Comparison of ENCODE assay signal across 9 cellular contexts in the genomic region with DNA sequence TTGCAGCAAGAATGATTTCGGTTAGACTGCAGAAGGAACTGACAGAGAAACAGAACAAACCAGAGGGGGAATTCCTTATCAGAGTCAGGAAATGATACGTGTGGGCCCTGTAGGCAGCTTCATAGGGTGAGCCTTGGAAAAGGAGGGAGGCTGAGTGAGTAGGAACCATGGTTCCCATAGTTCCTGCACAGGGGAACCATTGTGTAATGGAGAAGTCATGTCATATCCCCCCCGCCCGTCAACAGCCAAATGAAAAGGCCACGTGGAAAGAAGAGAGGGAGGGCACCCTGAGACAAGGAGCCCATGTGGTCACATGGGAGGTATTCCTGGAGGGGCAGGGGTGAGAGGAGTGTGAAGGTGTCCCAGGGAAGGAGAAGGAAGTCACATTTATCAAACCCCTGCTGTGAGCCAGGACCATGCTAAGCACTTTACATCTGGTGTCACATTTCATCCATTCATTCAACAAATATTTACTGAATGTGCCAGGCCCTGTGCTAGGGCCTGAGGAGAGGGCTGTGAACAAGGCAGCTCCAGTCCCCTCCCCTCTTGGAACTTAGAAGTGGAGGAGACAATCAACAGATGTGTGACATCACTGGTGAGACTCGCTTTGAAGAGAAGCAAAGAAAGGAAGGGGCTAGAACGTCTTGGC. TPM values are rescaled to one million over a fixed set of nuclear protein-coding genes. Genes with fewer than 3 reads are reported as not detected.
A peak's percentile ranks its signal among the peaks of the same experiment; 100 is the strongest.
DNase-seq lines count a peak whose midpoint lies in the region; ATAC-seq and TF ChIP-seq lines count a peak whose summit lies in the region.
"Had no signal": no experiment of that assay in that cellular context is flagged by ENCODE, and none has a peak within 500 bp of the region (broad histone marks: within the 10 kb centered on the region; RNA-seq: fewer than 3 reads in every experiment).

No MANE protein-coding gene starts in this region.

- H3K4me3 ChIP-seq in ACC112 (ENCODE audit: low read depth, low read length) (no peak overlapping the region), HEK293 (ENCODE audit: low read depth, low read length) (no peak overlapping the region)

- TF ChIP-seq CTCF in HEK293 (tag by site-specific recombination; IDR thresholded peaks at IDR 0.05) = no peak

- intact Hi-C loops in activated T-helper 1 cell treated with anti-CD3 and anti-CD28 coated beads, Interleukin-12 subunit alpha, Interleukin-12 subunit beta, Interleukin-2, Interleukin-4 antibody, amounts not matched to agents 30 ng/mL and 10 ng/mL and 1 ng/mL, durations not matched to agents 14 hours and 24 hours and 36 hours (cut with micrococcal nuclease) = loop anchor here (1.0 kb wide), 1 partner anchor 9 kb away; no protein-coding TSS in a partner anchor
- intact Hi-C loops in left colon (cut with DNase I, micrococcal nuclease) = no loop called here

- no peaks in the 10 kb centered on the region for H3K9me3 Mint-ChIP-seq in activated T-helper 1 cell treated with anti-CD3 and anti-CD28 coated beads, Interleukin-12 subunit alpha, Interleukin-12 subunit beta, Interleukin-2, Interleukin-4 antibody, amounts not matched to agents 30 ng/mL and 10 ng/mL and 1 ng/mL, durations not matched to agents 14 hours and 24 hours and 36 hours

- CTCF ChIA-PET in HEK293 (lab: Yijun Ruan, JAX) = interaction anchor here (0.7 to 3.3 kb wide), 3 partner anchors 11 to 42 kb away, joined by 3 to 30 read pairs (median 10); no protein-coding TSS in a partner anchor

- peaks cover 31% of the 10 kb centered on the region for H3K4me1 Mint-ChIP-seq in activated T-helper 1 cell treated with anti-CD3 and anti-CD28 coated beads, Interleukin-12 subunit alpha, Interleukin-12 subunit beta, Interleukin-2, Interleukin-4 antibody, amounts not matched to agents 30 ng/mL and 10 ng/mL and 1 ng/mL, durations not matched to agents 14 hours and 24 hours and 36 hours (ENCODE audit: low read depth)

- peak overlapping the region; percentile 3 for H3K4me3 Mint-ChIP-seq in activated T-helper 1 cell treated with anti-CD3 and anti-CD28 coated beads, Interleukin-12 subunit alpha, Interleukin-12 subunit beta, Interleukin-2, Interleukin-4 antibody, amounts not matched to agents 30 ng/mL and 10 ng/mL and 1 ng/mL, durations not matched to agents 14 hours and 24 hours and 36 hours

- H3K27ac Mint-ChIP-seq in activated T-helper 1 cell treated with anti-CD3 and anti-CD28 coated beads, Interleukin-12 subunit alpha, Interleukin-12 subunit beta, Interleukin-2, Interleukin-4 antibody, amounts not matched to agents 30 ng/mL and 10 ng/mL and 1 ng/mL, durations not matched to agents 14 hours and 24 hours and 36 hours = peak overlapping the region; percentile 96

- peaks cover 28% of the 10 kb centered on the region for H3K4me1 ChIP-seq in ACC112 (ENCODE audit: control insufficient read depth, insufficient read depth, low read length, unreplicated experiment)
- peaks cover 5% of the 10 kb centered on the region for H3K4me1 ChIP-seq in HEK293 (ENCODE audit: control insufficient read depth, insufficient read depth, low read length)

- H3K9me3 ChIP-seq in HEK293 (ENCODE audit: control insufficient read depth, insufficient read depth, low read depth, low read length) = no peaks in the 10 kb centered on the region

- POLR2A ChIA-PET in HEK293 (lab: Yijun Ruan, JAX) = interaction anchor here (1.0 kb wide), 1 partner anchor 47 kb away, joined by 5 read pairs; a partner anchor contains a TSS

- H3K79me2 ChIP-seq in ACC112 (ENCODE audit: control insufficient read depth, insufficient read depth, low read length, unreplicated experiment) = no peaks in the 10 kb centered on the region

- no peaks in the 10 kb centered on the region for H3K27me3 ChIP-seq in ACC112 (ENCODE audit: insufficient read depth, low read length)

- no peaks in the 10 kb centered on the region for H3K27me3 Mint-ChIP-seq in activated T-helper 1 cell treated with anti-CD3 and anti-CD28 coated beads, Interleukin-12 subunit alpha, Interleukin-12 subunit beta, Interleukin-2, Interleukin-4 antibody, amounts not matched to agents 30 ng/mL and 10 ng/mL and 1 ng/mL, durations not matched to agents 14 hours and 24 hours and 36 hours (ENCODE audit: insufficient read depth)

- peaks cover 2% of the 10 kb centered on the region for H3K36me3 Mint-ChIP-seq in activated T-helper 1 cell treated with anti-CD3 and anti-CD28 coated beads, Interleukin-12 subunit alpha, Interleukin-12 subunit beta, Interleukin-2, Interleukin-4 antibody, amounts not matched to agents 30 ng/mL and 10 ng/mL and 1 ng/mL, durations not matched to agents 14 hours and 24 hours and 36 hours (ENCODE audit: low read depth)

- H3K36me3 ChIP-seq in ACC112 (ENCODE audit: insufficient read depth, low read length) = no peaks in the 10 kb centered on the region
- no peaks in the 10 kb centered on the region for H3K36me3 ChIP-seq in HEK293 (ENCODE audit: control insufficient read depth in 2 of 2, insufficient read depth in 1 of 2, low read length in 2 of 2)

- DNase-seq in activated T-helper 1 cell treated with anti-CD3 and anti-CD28 coated beads, Interleukin-12 subunit alpha, Interleukin-12 subunit beta, Interleukin-2, Interleukin-4 antibody, amounts not matched to agents 30 ng/mL and 10 ng/mL and 1 ng/mL, durations not matched to agents 14 hours and 24 hours and 36 hours (ENCODE audit: low spot score) = no peak
- DNase-seq in islet precursor cell (peak; percentile 95), KG1 (lab: John Stamatoyannopoulos, UW) (no peak), left colon (no peak)
- DNase-seq: activated gamma-delta T cell had no signal

- H3K27ac ChIP-seq in ACC112 (ENCODE audit: low read depth, low read length) = peak overlapping the region; percentile 81
- no peak overlapping the region for H3K27ac ChIP-seq in HEK293 (ENCODE audit: extremely low read depth, low read depth, low read length)

- H2AFZ ChIP-seq in ACC112 (ENCODE audit: low read length, unreplicated experiment) = peak overlapping the region; percentile 56

- ATAC-seq in HG02610 (IDR thresholded peaks at IDR 0.05; ENCODE audit: unreplicated experiment) (no peak), left colon (no peak), HG02884 (IDR thresholded peaks at IDR 0.05; ENCODE audit: unreplicated experiment) (no peak)

TF ChIP-seq in HEK293, 187 proteins besides CTCF, POLR2A, EP300 and RAD21 (continues in another document):
- no peak for TF ChIP-seq ZNF112 (tag by site-specific recombination; IDR thresholded peaks at IDR 0.05)
- no peak for TF ChIP-seq ZNF132 (tag by site-specific recombination; IDR thresholded peaks at IDR 0.05; ENCODE audit: borderline replicate concordance)
- peak; percentile 88 for TF ChIP-seq GLIS2 (tag by site-specific recombination; IDR thresholded peaks at IDR 0.05)
- 0 out of 2 replicates have a peak, but pooled peaks have one; percentile 10 for TF ChIP-seq ZSCAN23 (tag by site-specific recombination; IDR thresholded peaks at IDR 0.05)
- 0 out of 2 replicates have a peak, but pooled peaks have one; percentile 28 for TF ChIP-seq ZNF366 (tag by site-specific recombination; conservative IDR thresholded peaks at IDR 0.05)
- TF ChIP-seq ZEB2 (tag by site-specific recombination; IDR thresholded peaks at IDR 0.05) = peak; percentile 46; the same call in 1 of the 2 replicates
- no peak for TF ChIP-seq ZNF184 (tag by site-specific recombination; IDR thresholded peaks at IDR 0.05)
- TF ChIP-seq, protein P1, sequence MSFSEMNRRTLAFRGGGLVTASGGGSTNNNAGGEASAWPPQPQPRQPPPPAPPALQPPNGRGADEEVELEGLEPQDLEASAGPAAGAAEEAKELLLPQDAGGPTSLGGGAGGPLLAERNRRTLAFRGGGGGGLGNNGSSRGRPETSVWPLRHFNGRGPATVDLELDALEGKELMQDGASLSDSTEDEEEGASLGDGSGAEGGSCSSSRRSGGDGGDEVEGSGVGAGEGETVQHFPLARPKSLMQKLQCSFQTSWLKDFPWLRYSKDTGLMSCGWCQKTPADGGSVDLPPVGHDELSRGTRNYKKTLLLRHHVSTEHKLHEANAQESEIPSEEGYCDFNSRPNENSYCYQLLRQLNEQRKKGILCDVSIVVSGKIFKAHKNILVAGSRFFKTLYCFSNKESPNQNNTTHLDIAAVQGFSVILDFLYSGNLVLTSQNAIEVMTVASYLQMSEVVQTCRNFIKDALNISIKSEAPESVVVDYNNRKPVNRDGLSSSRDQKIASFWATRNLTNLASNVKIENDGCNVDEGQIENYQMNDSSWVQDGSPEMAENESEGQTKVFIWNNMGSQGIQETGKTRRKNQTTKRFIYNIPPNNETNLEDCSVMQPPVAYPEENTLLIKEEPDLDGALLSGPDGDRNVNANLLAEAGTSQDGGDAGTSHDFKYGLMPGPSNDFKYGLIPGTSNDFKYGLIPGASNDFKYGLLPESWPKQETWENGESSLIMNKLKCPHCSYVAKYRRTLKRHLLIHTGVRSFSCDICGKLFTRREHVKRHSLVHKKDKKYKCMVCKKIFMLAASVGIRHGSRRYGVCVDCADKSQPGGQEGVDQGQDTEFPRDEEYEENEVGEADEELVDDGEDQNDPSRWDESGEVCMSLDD (tag by site-specific recombination; IDR thresholded peaks at IDR 0.05) = peak; percentile 15; the same call in 1 of the 2 replicates
- TF ChIP-seq, protein P2, sequence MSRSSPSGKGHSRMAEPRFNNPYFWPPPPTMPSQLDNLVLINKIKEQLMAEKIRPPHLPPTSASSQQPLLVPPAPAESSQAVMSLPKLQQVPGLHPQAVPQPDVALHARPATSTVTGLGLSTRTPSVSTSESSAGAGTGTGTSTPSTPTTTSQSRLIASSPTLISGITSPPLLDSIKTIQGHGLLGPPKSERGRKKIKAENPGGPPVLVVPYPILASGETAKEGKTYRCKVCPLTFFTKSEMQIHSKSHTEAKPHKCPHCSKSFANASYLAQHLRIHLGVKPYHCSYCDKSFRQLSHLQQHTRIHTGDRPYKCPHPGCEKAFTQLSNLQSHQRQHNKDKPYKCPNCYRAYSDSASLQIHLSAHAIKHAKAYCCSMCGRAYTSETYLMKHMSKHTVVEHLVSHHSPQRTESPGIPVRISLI (tag by site-specific recombination; IDR thresholded peaks at IDR 0.05) = no peak
- TF ChIP-seq ZNF664 (tag by site-specific recombination; IDR thresholded peaks at IDR 0.05) = peak; percentile 64; the same call in 1 of the 2 replicates
- no peak for TF ChIP-seq HOXC10 (CRISPR knock-in tag; IDR thresholded peaks at IDR 0.05)

RNA-seq across cellular contexts. Expression of a gene that starts 15.7 kb away (rescaled TPM):
- total RNA-seq in activated T-helper 1 cell treated with anti-CD3 and anti-CD28 coated beads, Interleukin-12 subunit alpha, Interleukin-12 subunit beta, Interleukin-2, Interleukin-4 antibody, amounts not matched to agents 30 ng/mL and 10 ng/mL and 1 ng/mL, durations not matched to agents 14 hours and 24 hours and 36 hours = 0.21 and 0.27 TPM in 2 replicates
- 1 to 10 TPM; 1.6 to 2.2 TPM for total RNA-seq in left colon

RNA-seq across cellular contexts. Expression of a gene that starts 21.3 kb away (rescaled TPM):
- total RNA-seq in activated T-helper 1 cell treated with anti-CD3 and anti-CD28 coated beads, Interleukin-12 subunit alpha, Interleukin-12 subunit beta, Interleukin-2, Interleukin-4 antibody, amounts not matched to agents 30 ng/mL and 10 ng/mL and 1 ng/mL, durations not matched to agents 14 hours and 24 hours and 36 hours = 71.7 and 85.6 TPM in 2 replicates
- 10 to 100 TPM; 15.7 to 19.6 TPM for total RNA-seq in left colon

RNA-seq across cellular contexts. Expression of a gene that starts 46.7 kb away (rescaled TPM):
- 33.7 and 33.9 TPM in 2 replicates for total RNA-seq in activated T-helper 1 cell treated with anti-CD3 and anti-CD28 coated beads, Interleukin-12 subunit alpha, Interleukin-12 subunit beta, Interleukin-2, Interleukin-4 antibody, amounts not matched to agents 30 ng/mL and 10 ng/mL and 1 ng/mL, durations not matched to agents 14 hours and 24 hours and 36 hours
- total RNA-seq in left colon = 10 to 100 TPM; 21.5 to 25.2 TPM
